13 cellular contexts compared by ENCODE assay signal in genomic region chr11:65437436-65438227, GRCh38. TPM values are rescaled to one million over a fixed set of nuclear protein-coding genes. Genes with fewer than 3 reads are reported as not detected.
DNase-seq lines count a peak whose midpoint lies in the region; ATAC-seq, FAIRE-seq and TF ChIP-seq lines count a peak whose summit lies in the region.
"Had no signal": no experiment of that assay in that cellular context is flagged by ENCODE, and none has a peak within 500 bp of the region (broad histone marks: within the 10 kb centered on the region; RNA-seq: fewer than 3 reads in every experiment).

No MANE protein-coding gene starts in this region.

- FAIRE-seq in D721Med (lab: Jason Lieb, UNC) = no peak

- H3K27me3 ChIP-seq in Caco-2 (replicated peaks; ENCODE audit: control insufficient read depth, insufficient read depth, low read length) = no peaks in the 10 kb centered on the region
- H3K27me3 ChIP-seq in esophagus muscularis mucosa = no peaks in the 10 kb centered on the region

- peaks cover 94% of the 10 kb centered on the region for H3K36me3 Mint-ChIP-seq in Caco-2 (ENCODE audit: insufficient read depth, unreplicated experiment)
- H3K36me3 Mint-ChIP-seq in osteocyte (ENCODE audit: unreplicated experiment) = peaks cover 69% of the 10 kb centered on the region

- H3K4me1 ChIP-seq in Caco-2 = peaks cover 20% of the 10 kb centered on the region
- peaks cover 66 to 99% (median 97%) of the 10 kb centered on the region in 4 donors for H3K4me1 ChIP-seq in esophagus muscularis mucosa

- H3K9me3 ChIP-seq in Caco-2 (no peaks in the 10 kb centered on the region), esophagus muscularis mucosa (no peaks in the 10 kb centered on the region)

- ATAC-seq in GM18907 (IDR thresholded peaks at IDR 0.05; ENCODE audit: unreplicated experiment) = no peak
- ATAC-seq in GM18511 (IDR thresholded peaks at IDR 0.05; ENCODE audit: unreplicated experiment) = no peak

- H3K36me3 ChIP-seq in Caco-2 (ENCODE audit: control insufficient read depth, insufficient read depth, low read length) (peaks cover 1% of the 10 kb centered on the region; the same call in 1 of the 2 replicates), esophagus muscularis mucosa (peaks cover 41 to 99% (median 70%) of the 10 kb centered on the region in 4 donors)

- BruUV-seq in Caco-2 (replicated peaks; lab: Mats Ljungman, UMichigan) = no TSS peak

- CTCF ChIA-PET in Caco-2 (lab: Charles Lee) (no interaction called here), RWPE1 (lab: Yijun Ruan, JAX) (no interaction called here)

- DNase-seq in Caco-2 = no peak
- no peak for DNase-seq in RWPE1 (ENCODE audit: low spot score)
- DNase-seq in esophagus muscularis mucosa (ENCODE audit: extremely low spot score) = peak; percentile 82
- DNase-seq in osteocyte (ENCODE audit: extremely low spot score, unreplicated experiment) = no peak
- no peak for DNase-seq in NCI-H2029 (lab: John Stamatoyannopoulos, UW)
- DNase-seq in D721Med (ENCODE audit: insufficient read length, low spot score) = no peak
- DNase-seq: activated naive CD4-positive, alpha-beta T cell treated with anti-CD3 and anti-CD28 coated beads, Interleukin-2, amount 50 U/mL, for 16 hours; DMS79 treated with DMSO at 0.1 percent for 48 hours; hypothalamus; MV-4-11 had no signal

- intact Hi-C loops in Caco-2 (cut with micrococcal nuclease; ENCODE audit: unreplicated experiment) (no loop called here), esophagus muscularis mucosa (cut with DNase I) (no loop called here)

- 66% methylated on average over 13 of the region's 14 CpGs for WGBS in esophagus muscularis mucosa

- peak overlapping the region; percentile 40 for H3K27ac Mint-ChIP-seq in Caco-2 (ENCODE audit: unreplicated experiment)
- H3K27ac Mint-ChIP-seq in osteocyte (ENCODE audit: unreplicated experiment) = peak overlapping the region; percentile 48

- H3K4me3 Mint-ChIP-seq in Caco-2 (ENCODE audit: unreplicated experiment) = peak overlapping the region; percentile 37
- no peak overlapping the region for H3K4me3 Mint-ChIP-seq in osteocyte (ENCODE audit: unreplicated experiment)
- H3K4me3 Mint-ChIP-seq: stimulated activated naive CD8-positive, alpha-beta T cell treated with anti-CD3 and anti-CD28 coated beads, Interleukin-15, Interleukin-2, amounts not matched to agents 100 ng/mL and 50 ng/mL, for 24 hours had no signal

- POLR2A ChIA-PET in Caco-2 (lab: Charles Lee) = interaction anchor here (1.0 kb wide), 1 partner anchor 61 kb away, joined by 3 read pairs; the partner anchor contains the start of gene MALAT1
- POLR2A ChIA-PET in RWPE1 (lab: Yijun Ruan, JAX; ENCODE audit: low non-redundant PET) = no interaction called here

- no peak for TF ChIP-seq EP300 in esophagus muscularis mucosa (IDR thresholded peaks at IDR 0.05)

- no peaks in the 10 kb centered on the region for H3K9me3 Mint-ChIP-seq in Caco-2 (ENCODE audit: unreplicated experiment)
- H3K9me3 Mint-ChIP-seq in osteocyte (ENCODE audit: unreplicated experiment) = no peaks in the 10 kb centered on the region
- H3K9me3 Mint-ChIP-seq: stimulated activated naive CD8-positive, alpha-beta T cell treated with anti-CD3 and anti-CD28 coated beads, Interleukin-15, Interleukin-2, amounts not matched to agents 100 ng/mL and 50 ng/mL, for 24 hours had no signal

- H3K27me3 Mint-ChIP-seq in Caco-2 (ENCODE audit: insufficient read depth, unreplicated experiment) (no peaks in the 10 kb centered on the region), osteocyte (ENCODE audit: unreplicated experiment) (no peaks in the 10 kb centered on the region)
- H3K27me3 Mint-ChIP-seq: stimulated activated naive CD8-positive, alpha-beta T cell treated with anti-CD3 and anti-CD28 coated beads, Interleukin-15, Interleukin-2, amounts not matched to agents 100 ng/mL and 50 ng/mL, for 24 hours had no signal

- peak; percentile 23 for TF ChIP-seq POLR2A in esophagus muscularis mucosa (IDR thresholded peaks at IDR 0.05; ENCODE audit: low read depth)

- H3K4me3 ChIP-seq in Caco-2 (ENCODE audit: low read depth, low read length) (no peak overlapping the region), esophagus muscularis mucosa (no peak overlapping the region)

- TF ChIP-seq CTCF in Caco-2 (IDR thresholded peaks at IDR 0.05; ENCODE audit: insufficient read depth in 1 of 2, low read depth in 1 of 2, low read length in 1 of 2, severe bottlenecking in 1 of 2, unreplicated experiment in 1 of 2) = no peak
- no peak for TF ChIP-seq CTCF in RWPE1 (conservative IDR thresholded peaks at IDR 0.05; ENCODE audit: low read depth)
- no peak for TF ChIP-seq CTCF in esophagus muscularis mucosa (IDR thresholded peaks at IDR 0.05)
- no peak for TF ChIP-seq CTCF in osteocyte (IDR thresholded peaks at IDR 0.05)
- no peak for TF ChIP-seq CTCF in D721Med (IDR thresholded peaks at IDR 0.05; ENCODE audit: insufficient read depth, missing control alignments)

- H3K27ac ChIP-seq in RWPE1 (peak overlapping the region; percentile 78), esophagus muscularis mucosa (replicated peaks in 1 of 4) (peak overlapping the region; percentile 32 to 78 (median 66))

- H3K4me1 Mint-ChIP-seq in Caco-2 (ENCODE audit: low read depth, unreplicated experiment) (peaks cover 44% of the 10 kb centered on the region), osteocyte (ENCODE audit: unreplicated experiment) (peaks cover 82% of the 10 kb centered on the region)

RNA-seq across cellular contexts. Expression of gene NEAT1, which starts 15.0 kb away (rescaled TPM):
- total RNA-seq in Caco-2 (2022) = 235 and 254 TPM in 2 replicates
- total RNA-seq in esophagus muscularis mucosa = 100 to 1,000 TPM in 2 of 4 donors, 10 to 100 TPM in 2; 42.8 to 181 (median 96.0) TPM
- total RNA-seq in osteocyte = 300 and 534 TPM in 2 replicates

RNA-seq across cellular contexts. Expression of gene FRMD8, which starts 51.2 kb away (rescaled TPM):
- total RNA-seq in Caco-2 (2022) = 35.1 and 38.2 TPM in 2 replicates
- total RNA-seq in esophagus muscularis mucosa = 10 to 100 TPM; 30.4 to 37.3 (median 34.7) TPM
- 62.8 and 65.8 TPM in 2 replicates for total RNA-seq in osteocyte

RNA-seq across cellular contexts. Expression of gene SLC25A45, which starts 55.2 kb away (rescaled TPM):
- total RNA-seq in Caco-2 (2022) = 8.1 and 8.5 TPM in 2 replicates
- total RNA-seq in esophagus muscularis mucosa = 10 to 100 TPM in 1 of 4 donors, 1 to 10 TPM in 3; 4.6 to 11.3 (median 5.9) TPM
- total RNA-seq in osteocyte = 9.9 and 10.8 TPM in 2 replicates
